Comparison of ENCODE assay signal across 1 cellular context in the genomic region with DNA sequence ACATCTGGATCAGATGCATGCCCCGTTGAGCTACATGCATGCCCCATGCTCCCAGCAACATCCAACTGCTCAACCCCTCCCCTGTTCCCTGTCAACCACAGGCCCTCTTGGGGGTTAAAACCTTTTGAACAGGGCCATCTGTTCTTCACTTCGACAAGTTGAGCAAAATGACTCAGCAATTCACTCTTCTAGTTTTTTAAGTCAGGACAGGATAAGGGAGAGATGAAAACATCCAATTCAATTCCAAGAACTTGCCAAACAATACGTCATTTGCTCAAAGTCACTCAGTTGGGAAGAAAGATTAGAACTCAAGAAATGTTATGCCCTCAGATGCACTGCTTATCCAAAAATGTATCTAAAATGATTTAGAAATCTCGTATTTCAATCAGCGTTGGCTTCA.
TF ChIP-seq lines count a peak whose summit lies in the region.

No MANE protein-coding gene starts in this region.

TF ChIP-seq in K562, 482 proteins besides CTCF, POLR2A, EP300 and RAD21 (continued from another document and continues in another):
- TF ChIP-seq GTF2F1 (IDR thresholded peaks at IDR 0.05; ENCODE audit: low read depth, low read length) (no peak), HMG20A (CRISPR knock-in tag; conservative IDR thresholded peaks at IDR 0.05) (no peak), YBX1 (IDR thresholded peaks at IDR 0.05) (no peak), EP400 (IDR thresholded peaks at IDR 0.05) (peak; percentile 25), MTA1 (IDR thresholded peaks at IDR 0.05; ENCODE audit: borderline replicate concordance) (0 out of 2 replicates have a peak, but pooled peaks have one; percentile 24), ZNF584 (CRISPR knock-in tag; IDR thresholded peaks at IDR 0.05; ENCODE audit: low read depth) (peak; percentile 47; the same call in 1 of the 2 replicates), STAT5B (CRISPR knock-in tag; IDR thresholded peaks at IDR 0.05) (no peak), NONO (IDR thresholded peaks at IDR 0.05; ENCODE audit: low read depth in 2 of 2, low read length in 1 of 2) (no peak), DNMT1 (IDR thresholded peaks at IDR 0.05) (no peak), ZBTB1 (CRISPR knock-in tag; IDR thresholded peaks at IDR 0.05; ENCODE audit: borderline replicate concordance, low read depth) (no peak), TCF7 (IDR thresholded peaks at IDR 0.05; ENCODE audit: borderline replicate concordance) (no peak), MYBL2 (IDR thresholded peaks at IDR 0.05; ENCODE audit: low read depth) (no peak), MYBL2 (CRISPR knock-in tag; IDR thresholded peaks at IDR 0.05; ENCODE audit: borderline replicate concordance) (no peak), GATAD2B (IDR thresholded peaks at IDR 0.05; ENCODE audit: borderline replicate concordance) (no peak), ZNF707 (CRISPR knock-in tag; conservative IDR thresholded peaks at IDR 0.05) (no peak), POLR3A (IDR thresholded peaks at IDR 0.05; ENCODE audit: borderline replicate concordance, extremely low read depth, insufficient read depth, insufficient read length) (no peak), GTF2A2 (tag; IDR thresholded peaks at IDR 0.05) (no peak), MYC (IDR thresholded peaks at IDR 0.05; ENCODE audit: low read depth, low read length) (no peak), MYC (CRISPR knock-in tag; IDR thresholded peaks at IDR 0.05; ENCODE audit: borderline replicate concordance, low read depth) (no peak), ZNF224 (CRISPR knock-in tag; IDR thresholded peaks at IDR 0.05) (no peak), ZNF253 (CRISPR knock-in tag; conservative IDR thresholded peaks at IDR 0.05) (no peak), HMGN3 (IDR thresholded peaks at IDR 0.05; ENCODE audit: borderline replicate concordance, extremely low read depth, insufficient read length, low read depth, low read length) (no peak), MCM5 (IDR thresholded peaks at IDR 0.05; ENCODE audit: low read depth) (no peak)
- TF ChIP-seq, protein P1, sequence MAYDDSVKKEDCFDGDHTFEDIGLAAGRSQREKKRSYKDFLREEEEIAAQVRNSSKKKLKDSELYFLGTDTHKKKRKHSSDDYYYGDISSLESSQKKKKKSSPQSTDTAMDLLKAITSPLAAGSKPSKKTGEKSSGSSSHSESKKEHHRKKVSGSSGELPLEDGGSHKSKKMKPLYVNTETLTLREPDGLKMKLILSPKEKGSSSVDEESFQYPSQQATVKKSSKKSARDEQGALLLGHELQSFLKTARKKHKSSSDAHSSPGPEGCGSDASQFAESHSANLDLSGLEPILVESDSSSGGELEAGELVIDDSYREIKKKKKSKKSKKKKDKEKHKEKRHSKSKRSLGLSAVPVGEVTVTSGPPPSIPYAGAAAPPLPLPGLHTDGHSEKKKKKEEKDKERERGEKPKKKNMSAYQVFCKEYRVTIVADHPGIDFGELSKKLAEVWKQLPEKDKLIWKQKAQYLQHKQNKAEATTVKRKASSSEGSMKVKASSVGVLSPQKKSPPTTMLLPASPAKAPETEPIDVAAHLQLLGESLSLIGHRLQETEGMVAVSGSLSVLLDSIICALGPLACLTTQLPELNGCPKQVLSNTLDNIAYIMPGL (CRISPR knock-in tag; IDR thresholded peaks at IDR 0.05), result no peak
- TF ChIP-seq, protein P2, sequence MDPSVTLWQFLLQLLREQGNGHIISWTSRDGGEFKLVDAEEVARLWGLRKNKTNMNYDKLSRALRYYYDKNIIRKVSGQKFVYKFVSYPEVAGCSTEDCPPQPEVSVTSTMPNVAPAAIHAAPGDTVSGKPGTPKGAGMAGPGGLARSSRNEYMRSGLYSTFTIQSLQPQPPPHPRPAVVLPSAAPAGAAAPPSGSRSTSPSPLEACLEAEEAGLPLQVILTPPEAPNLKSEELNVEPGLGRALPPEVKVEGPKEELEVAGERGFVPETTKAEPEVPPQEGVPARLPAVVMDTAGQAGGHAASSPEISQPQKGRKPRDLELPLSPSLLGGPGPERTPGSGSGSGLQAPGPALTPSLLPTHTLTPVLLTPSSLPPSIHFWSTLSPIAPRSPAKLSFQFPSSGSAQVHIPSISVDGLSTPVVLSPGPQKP (CRISPR knock-in tag; IDR thresholded peaks at IDR 0.05), result no peak
- TF ChIP-seq, protein P3, sequence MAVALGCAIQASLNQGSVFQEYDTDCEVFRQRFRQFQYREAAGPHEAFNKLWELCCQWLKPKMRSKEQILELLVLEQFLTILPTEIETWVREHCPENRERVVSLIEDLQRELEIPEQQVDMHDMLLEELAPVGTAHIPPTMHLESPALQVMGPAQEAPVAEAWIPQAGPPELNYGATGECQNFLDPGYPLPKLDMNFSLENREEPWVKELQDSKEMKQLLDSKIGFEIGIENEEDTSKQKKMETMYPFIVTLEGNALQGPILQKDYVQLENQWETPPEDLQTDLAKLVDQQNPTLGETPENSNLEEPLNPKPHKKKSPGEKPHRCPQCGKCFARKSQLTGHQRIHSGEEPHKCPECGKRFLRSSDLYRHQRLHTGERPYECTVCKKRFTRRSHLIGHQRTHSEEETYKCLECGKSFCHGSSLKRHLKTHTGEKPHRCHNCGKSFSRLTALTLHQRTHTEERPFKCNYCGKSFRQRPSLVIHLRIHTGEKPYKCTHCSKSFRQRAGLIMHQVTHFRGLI (CRISPR knock-in tag; IDR thresholded peaks at IDR 0.05), result no peak
- TF ChIP-seq, protein P4, sequence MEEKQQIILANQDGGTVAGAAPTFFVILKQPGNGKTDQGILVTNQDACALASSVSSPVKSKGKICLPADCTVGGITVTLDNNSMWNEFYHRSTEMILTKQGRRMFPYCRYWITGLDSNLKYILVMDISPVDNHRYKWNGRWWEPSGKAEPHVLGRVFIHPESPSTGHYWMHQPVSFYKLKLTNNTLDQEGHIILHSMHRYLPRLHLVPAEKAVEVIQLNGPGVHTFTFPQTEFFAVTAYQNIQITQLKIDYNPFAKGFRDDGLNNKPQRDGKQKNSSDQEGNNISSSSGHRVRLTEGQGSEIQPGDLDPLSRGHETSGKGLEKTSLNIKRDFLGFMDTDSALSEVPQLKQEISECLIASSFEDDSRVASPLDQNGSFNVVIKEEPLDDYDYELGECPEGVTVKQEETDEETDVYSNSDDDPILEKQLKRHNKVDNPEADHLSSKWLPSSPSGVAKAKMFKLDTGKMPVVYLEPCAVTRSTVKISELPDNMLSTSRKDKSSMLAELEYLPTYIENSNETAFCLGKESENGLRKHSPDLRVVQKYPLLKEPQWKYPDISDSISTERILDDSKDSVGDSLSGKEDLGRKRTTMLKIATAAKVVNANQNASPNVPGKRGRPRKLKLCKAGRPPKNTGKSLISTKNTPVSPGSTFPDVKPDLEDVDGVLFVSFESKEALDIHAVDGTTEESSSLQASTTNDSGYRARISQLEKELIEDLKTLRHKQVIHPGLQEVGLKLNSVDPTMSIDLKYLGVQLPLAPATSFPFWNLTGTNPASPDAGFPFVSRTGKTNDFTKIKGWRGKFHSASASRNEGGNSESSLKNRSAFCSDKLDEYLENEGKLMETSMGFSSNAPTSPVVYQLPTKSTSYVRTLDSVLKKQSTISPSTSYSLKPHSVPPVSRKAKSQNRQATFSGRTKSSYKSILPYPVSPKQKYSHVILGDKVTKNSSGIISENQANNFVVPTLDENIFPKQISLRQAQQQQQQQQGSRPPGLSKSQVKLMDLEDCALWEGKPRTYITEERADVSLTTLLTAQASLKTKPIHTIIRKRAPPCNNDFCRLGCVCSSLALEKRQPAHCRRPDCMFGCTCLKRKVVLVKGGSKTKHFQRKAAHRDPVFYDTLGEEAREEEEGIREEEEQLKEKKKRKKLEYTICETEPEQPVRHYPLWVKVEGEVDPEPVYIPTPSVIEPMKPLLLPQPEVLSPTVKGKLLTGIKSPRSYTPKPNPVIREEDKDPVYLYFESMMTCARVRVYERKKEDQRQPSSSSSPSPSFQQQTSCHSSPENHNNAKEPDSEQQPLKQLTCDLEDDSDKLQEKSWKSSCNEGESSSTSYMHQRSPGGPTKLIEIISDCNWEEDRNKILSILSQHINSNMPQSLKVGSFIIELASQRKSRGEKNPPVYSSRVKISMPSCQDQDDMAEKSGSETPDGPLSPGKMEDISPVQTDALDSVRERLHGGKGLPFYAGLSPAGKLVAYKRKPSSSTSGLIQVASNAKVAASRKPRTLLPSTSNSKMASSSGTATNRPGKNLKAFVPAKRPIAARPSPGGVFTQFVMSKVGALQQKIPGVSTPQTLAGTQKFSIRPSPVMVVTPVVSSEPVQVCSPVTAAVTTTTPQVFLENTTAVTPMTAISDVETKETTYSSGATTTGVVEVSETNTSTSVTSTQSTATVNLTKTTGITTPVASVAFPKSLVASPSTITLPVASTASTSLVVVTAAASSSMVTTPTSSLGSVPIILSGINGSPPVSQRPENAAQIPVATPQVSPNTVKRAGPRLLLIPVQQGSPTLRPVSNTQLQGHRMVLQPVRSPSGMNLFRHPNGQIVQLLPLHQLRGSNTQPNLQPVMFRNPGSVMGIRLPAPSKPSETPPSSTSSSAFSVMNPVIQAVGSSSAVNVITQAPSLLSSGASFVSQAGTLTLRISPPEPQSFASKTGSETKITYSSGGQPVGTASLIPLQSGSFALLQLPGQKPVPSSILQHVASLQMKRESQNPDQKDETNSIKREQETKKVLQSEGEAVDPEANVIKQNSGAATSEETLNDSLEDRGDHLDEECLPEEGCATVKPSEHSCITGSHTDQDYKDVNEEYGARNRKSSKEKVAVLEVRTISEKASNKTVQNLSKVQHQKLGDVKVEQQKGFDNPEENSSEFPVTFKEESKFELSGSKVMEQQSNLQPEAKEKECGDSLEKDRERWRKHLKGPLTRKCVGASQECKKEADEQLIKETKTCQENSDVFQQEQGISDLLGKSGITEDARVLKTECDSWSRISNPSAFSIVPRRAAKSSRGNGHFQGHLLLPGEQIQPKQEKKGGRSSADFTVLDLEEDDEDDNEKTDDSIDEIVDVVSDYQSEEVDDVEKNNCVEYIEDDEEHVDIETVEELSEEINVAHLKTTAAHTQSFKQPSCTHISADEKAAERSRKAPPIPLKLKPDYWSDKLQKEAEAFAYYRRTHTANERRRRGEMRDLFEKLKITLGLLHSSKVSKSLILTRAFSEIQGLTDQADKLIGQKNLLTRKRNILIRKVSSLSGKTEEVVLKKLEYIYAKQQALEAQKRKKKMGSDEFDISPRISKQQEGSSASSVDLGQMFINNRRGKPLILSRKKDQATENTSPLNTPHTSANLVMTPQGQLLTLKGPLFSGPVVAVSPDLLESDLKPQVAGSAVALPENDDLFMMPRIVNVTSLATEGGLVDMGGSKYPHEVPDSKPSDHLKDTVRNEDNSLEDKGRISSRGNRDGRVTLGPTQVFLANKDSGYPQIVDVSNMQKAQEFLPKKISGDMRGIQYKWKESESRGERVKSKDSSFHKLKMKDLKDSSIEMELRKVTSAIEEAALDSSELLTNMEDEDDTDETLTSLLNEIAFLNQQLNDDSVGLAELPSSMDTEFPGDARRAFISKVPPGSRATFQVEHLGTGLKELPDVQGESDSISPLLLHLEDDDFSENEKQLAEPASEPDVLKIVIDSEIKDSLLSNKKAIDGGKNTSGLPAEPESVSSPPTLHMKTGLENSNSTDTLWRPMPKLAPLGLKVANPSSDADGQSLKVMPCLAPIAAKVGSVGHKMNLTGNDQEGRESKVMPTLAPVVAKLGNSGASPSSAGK (IDR thresholded peaks at IDR 0.05), result no peak
- TF ChIP-seq, protein P5, sequence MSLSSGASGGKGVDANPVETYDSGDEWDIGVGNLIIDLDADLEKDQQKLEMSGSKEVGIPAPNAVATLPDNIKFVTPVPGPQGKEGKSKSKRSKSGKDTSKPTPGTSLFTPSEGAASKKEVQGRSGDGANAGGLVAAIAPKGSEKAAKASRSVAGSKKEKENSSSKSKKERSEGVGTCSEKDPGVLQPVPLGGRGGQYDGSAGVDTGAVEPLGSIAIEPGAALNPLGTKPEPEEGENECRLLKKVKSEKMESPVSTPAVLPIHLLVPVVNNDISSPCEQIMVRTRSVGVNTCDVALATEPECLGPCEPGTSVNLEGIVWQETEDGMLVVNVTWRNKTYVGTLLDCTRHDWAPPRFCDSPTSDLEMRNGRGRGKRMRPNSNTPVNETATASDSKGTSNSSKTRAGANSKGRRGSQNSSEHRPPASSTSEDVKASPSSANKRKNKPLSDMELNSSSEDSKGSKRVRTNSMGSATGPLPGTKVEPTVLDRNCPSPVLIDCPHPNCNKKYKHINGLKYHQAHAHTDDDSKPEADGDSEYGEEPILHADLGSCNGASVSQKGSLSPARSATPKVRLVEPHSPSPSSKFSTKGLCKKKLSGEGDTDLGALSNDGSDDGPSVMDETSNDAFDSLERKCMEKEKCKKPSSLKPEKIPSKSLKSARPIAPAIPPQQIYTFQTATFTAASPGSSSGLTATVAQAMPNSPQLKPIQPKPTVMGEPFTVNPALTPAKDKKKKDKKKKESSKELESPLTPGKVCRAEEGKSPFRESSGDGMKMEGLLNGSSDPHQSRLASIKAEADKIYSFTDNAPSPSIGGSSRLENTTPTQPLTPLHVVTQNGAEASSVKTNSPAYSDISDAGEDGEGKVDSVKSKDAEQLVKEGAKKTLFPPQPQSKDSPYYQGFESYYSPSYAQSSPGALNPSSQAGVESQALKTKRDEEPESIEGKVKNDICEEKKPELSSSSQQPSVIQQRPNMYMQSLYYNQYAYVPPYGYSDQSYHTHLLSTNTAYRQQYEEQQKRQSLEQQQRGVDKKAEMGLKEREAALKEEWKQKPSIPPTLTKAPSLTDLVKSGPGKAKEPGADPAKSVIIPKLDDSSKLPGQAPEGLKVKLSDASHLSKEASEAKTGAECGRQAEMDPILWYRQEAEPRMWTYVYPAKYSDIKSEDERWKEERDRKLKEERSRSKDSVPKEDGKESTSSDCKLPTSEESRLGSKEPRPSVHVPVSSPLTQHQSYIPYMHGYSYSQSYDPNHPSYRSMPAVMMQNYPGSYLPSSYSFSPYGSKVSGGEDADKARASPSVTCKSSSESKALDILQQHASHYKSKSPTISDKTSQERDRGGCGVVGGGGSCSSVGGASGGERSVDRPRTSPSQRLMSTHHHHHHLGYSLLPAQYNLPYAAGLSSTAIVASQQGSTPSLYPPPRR (CRISPR knock-in tag; IDR thresholded peaks at IDR 0.05; ENCODE audit: borderline replicate concordance), result no peak
- TF ChIP-seq, protein P6, sequence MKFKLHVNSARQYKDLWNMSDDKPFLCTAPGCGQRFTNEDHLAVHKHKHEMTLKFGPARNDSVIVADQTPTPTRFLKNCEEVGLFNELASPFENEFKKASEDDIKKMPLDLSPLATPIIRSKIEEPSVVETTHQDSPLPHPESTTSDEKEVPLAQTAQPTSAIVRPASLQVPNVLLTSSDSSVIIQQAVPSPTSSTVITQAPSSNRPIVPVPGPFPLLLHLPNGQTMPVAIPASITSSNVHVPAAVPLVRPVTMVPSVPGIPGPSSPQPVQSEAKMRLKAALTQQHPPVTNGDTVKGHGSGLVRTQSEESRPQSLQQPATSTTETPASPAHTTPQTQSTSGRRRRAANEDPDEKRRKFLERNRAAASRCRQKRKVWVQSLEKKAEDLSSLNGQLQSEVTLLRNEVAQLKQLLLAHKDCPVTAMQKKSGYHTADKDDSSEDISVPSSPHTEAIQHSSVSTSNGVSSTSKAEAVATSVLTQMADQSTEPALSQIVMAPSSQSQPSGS (CRISPR knock-in tag; IDR thresholded peaks at IDR 0.05), result no peak
- TF ChIP-seq, protein P7, sequence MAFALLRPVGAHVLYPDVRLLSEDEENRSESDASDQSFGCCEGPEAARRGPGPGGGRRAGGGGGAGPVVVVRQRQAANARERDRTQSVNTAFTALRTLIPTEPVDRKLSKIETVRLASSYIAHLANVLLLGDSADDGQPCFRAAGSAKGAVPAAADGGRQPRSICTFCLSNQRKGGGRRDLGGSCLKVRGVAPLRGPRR (CRISPR knock-in tag; IDR thresholded peaks at IDR 0.05), result no peak
- TF ChIP-seq, protein P8, sequence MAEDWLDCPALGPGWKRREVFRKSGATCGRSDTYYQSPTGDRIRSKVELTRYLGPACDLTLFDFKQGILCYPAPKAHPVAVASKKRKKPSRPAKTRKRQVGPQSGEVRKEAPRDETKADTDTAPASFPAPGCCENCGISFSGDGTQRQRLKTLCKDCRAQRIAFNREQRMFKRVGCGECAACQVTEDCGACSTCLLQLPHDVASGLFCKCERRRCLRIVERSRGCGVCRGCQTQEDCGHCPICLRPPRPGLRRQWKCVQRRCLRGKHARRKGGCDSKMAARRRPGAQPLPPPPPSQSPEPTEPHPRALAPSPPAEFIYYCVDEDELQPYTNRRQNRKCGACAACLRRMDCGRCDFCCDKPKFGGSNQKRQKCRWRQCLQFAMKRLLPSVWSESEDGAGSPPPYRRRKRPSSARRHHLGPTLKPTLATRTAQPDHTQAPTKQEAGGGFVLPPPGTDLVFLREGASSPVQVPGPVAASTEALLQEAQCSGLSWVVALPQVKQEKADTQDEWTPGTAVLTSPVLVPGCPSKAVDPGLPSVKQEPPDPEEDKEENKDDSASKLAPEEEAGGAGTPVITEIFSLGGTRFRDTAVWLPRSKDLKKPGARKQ (CRISPR knock-in tag; IDR thresholded peaks at IDR 0.05), result no peak
